Comparison of ENCODE assay signal across 10 cellular contexts in genomic region chr20:22582960-22583772, GRCh38. TPM values are rescaled to one million over a fixed set of nuclear protein-coding genes. Genes with fewer than 3 reads are reported as not detected.
DNase-seq lines count a peak whose midpoint lies in the region; ATAC-seq, FAIRE-seq and TF ChIP-seq lines count a peak whose summit lies in the region.
"Had no signal": no experiment of that assay in that cellular context is flagged by ENCODE, and none has a peak within 500 bp of the region (broad histone marks: within the 10 kb centered on the region; RNA-seq: fewer than 3 reads in every experiment).

No MANE protein-coding gene starts in this region.

- no peaks in the 10 kb centered on the region for H3K9me3 Mint-ChIP-seq in activated CD8-positive, alpha-beta memory T cell treated with anti-CD3 and anti-CD28 coated beads, Interleukin-2, amount 10 ng/mL, durations not matched to agents 7 days and 5 days (ENCODE audit: low read depth)

- TF ChIP-seq CTCF in bronchial epithelial cell (IDR thresholded peaks at IDR 0.05; ENCODE audit: insufficient read depth, low read length, severe bottlenecking) (peak; percentile 8), upper lobe of right lung (IDR thresholded peaks at IDR 0.05) (no peak)

- H3K27ac ChIP-seq in mesodermal cell (ENCODE audit: low read depth, low read length, severe bottlenecking) (no peak overlapping the region), upper lobe of right lung (peak overlapping the region; percentile 83)
- H3K27ac ChIP-seq in effector memory CD4-positive, alpha-beta T cell (ENCODE audit: insufficient read depth, low read length, poor library complexity, severe bottlenecking): no peak overlapping the region

- H3K27ac Mint-ChIP-seq in activated CD8-positive, alpha-beta memory T cell treated with anti-CD3 and anti-CD28 coated beads, Interleukin-2, amount 10 ng/mL, durations not matched to agents 7 days and 5 days: peak overlapping the region; percentile 40

- H3K9me3 ChIP-seq in mesodermal cell (ENCODE audit: control insufficient read depth, low read length): no peaks in the 10 kb centered on the region
- H3K9me3 ChIP-seq in upper lobe of right lung: no peaks in the 10 kb centered on the region
- no peaks in the 10 kb centered on the region for H3K9me3 ChIP-seq in effector memory CD4-positive, alpha-beta T cell (ENCODE audit: control insufficient read depth, low read length)

- TF ChIP-seq POLR2A in GM12892 (IDR thresholded peaks at IDR 0.05; ENCODE audit: low read depth, low read length): no peak

- H3K36me3 ChIP-seq in bronchial epithelial cell (ENCODE audit: control insufficient read depth, insufficient read depth, low read length): peaks cover 4% of the 10 kb centered on the region
- no peaks in the 10 kb centered on the region for H3K36me3 ChIP-seq in mesodermal cell (ENCODE audit: control insufficient read depth, insufficient read depth, low read length)
- H3K36me3 ChIP-seq in upper lobe of right lung: no peaks in the 10 kb centered on the region
- no peaks in the 10 kb centered on the region for H3K36me3 ChIP-seq in effector memory CD4-positive, alpha-beta T cell (ENCODE audit: control insufficient read depth, insufficient read depth, low read length)

- no peak for ATAC-seq in activated CD8-positive, alpha-beta memory T cell treated with anti-CD3 and anti-CD28 coated beads, Interleukin-2, amount 10 ng/mL, durations not matched to agents 7 days and 5 days
- no peak for ATAC-seq in upper lobe of right lung

- H3K4me1 Mint-ChIP-seq in activated CD8-positive, alpha-beta memory T cell treated with anti-CD3 and anti-CD28 coated beads, Interleukin-2, amount 10 ng/mL, durations not matched to agents 7 days and 5 days: no peaks in the 10 kb centered on the region

- H3K4me1 ChIP-seq in mesodermal cell (ENCODE audit: control insufficient read depth, insufficient read depth, low read length, poor library complexity, severe bottlenecking) (peaks cover 3% of the 10 kb centered on the region), upper lobe of right lung (peaks cover 5% of the 10 kb centered on the region)
- no peaks in the 10 kb centered on the region for H3K4me1 ChIP-seq in effector memory CD4-positive, alpha-beta T cell (ENCODE audit: control insufficient read depth, insufficient read depth, low read length, poor library complexity, severe bottlenecking)

- intact Hi-C loops in upper lobe of right lung (cut with DNase I): no loop called here

- peaks cover 76% of the 10 kb centered on the region for H3K27me3 Mint-ChIP-seq in activated CD8-positive, alpha-beta memory T cell treated with anti-CD3 and anti-CD28 coated beads, Interleukin-2, amount 10 ng/mL, durations not matched to agents 7 days and 5 days

- peaks cover 8% of the 10 kb centered on the region for H3K36me3 Mint-ChIP-seq in activated CD8-positive, alpha-beta memory T cell treated with anti-CD3 and anti-CD28 coated beads, Interleukin-2, amount 10 ng/mL, durations not matched to agents 7 days and 5 days

- DNase-seq in activated CD8-positive, alpha-beta memory T cell treated with anti-CD3 and anti-CD28 coated beads, Interleukin-2, amount 10 ng/mL, durations not matched to agents 7 days and 5 days: no peak
- DNase-seq in activated CD8-positive, alpha-beta memory T cell treated with anti-CD3 and anti-CD28 coated beads for 24 hours: no peak
- DNase-seq in bronchial epithelial cell (ENCODE audit: low read depth) (peak; percentile 16), upper lobe of right lung (peak; percentile 76), GM12892 (ENCODE audit: insufficient read length) (no peak), LoVo (ENCODE audit: low spot score) (no peak)
- no peak for DNase-seq in effector memory CD4-positive, alpha-beta T cell
- DNase-seq: activated naive CD4-positive, alpha-beta T cell treated with anti-CD3 and anti-CD28 coated beads, Interleukin-2, amount 50 U/mL, for 16 hours; nucleus accumbens had no signal

- H3K4me3 Mint-ChIP-seq in activated CD8-positive, alpha-beta memory T cell treated with anti-CD3 and anti-CD28 coated beads, Interleukin-2, amount 10 ng/mL, durations not matched to agents 7 days and 5 days: no peak overlapping the region

- H3K4me3 ChIP-seq in bronchial epithelial cell (ENCODE audit: low read depth, low read length) (peak overlapping the region; percentile 80), mesodermal cell (ENCODE audit: extremely low read depth, insufficient read depth, low read length, poor library complexity, severe bottlenecking) (peak overlapping the region; percentile 8), upper lobe of right lung (peak overlapping the region; percentile 50)
- H3K4me3 ChIP-seq in effector memory CD4-positive, alpha-beta T cell (ENCODE audit: insufficient read depth, low read depth, low read length, poor library complexity, severe bottlenecking): no peak overlapping the region

- FAIRE-seq in bronchial epithelial cell (lab: Jason Lieb, UNC) (no peak), GM12892 (lab: Jason Lieb, UNC) (no peak)

- CTCF ChIA-PET in activated CD8-positive, alpha-beta memory T cell treated with anti-CD3 and anti-CD28 coated beads, Interleukin-2, amount 10 ng/mL, durations not matched to agents 7 days and 5 days (lab: Charles Lee): no interaction called here

- WGBS in mesodermal cell (ENCODE audit: insufficient coverage in 2 of 2), 2 experiments: 0 to 2% methylated on average over 36 to 47 of the region's 67 CpGs

- H3K27me3 ChIP-seq in bronchial epithelial cell (ENCODE audit: control insufficient read depth, insufficient read depth, low read length): no peaks in the 10 kb centered on the region
- peaks cover 87% of the 10 kb centered on the region for H3K27me3 ChIP-seq in upper lobe of right lung
- H3K27me3 ChIP-seq in effector memory CD4-positive, alpha-beta T cell (replicated peaks; ENCODE audit: control insufficient read depth, insufficient read depth, low read length, poor library complexity, severe bottlenecking): peaks cover 11% of the 10 kb centered on the region

RNA-seq across cellular contexts. Expression of gene FOXA2, which starts 1.2 kb away (rescaled TPM):
- not detected for total RNA-seq in activated CD8-positive, alpha-beta memory T cell treated with anti-CD3 and anti-CD28 coated beads, Interleukin-2, amount 10 ng/mL, durations not matched to agents 7 days and 5 days
- 5.1 and 6.8 TPM in 2 replicates for total RNA-seq in bronchial epithelial cell
- polyA plus RNA-seq in mesodermal cell (2013, experiment 1 of 2): 0.11 TPM
- polyA plus RNA-seq in mesodermal cell (2013, experiment 2 of 2): 0.15 TPM
- 21.7 TPM for total RNA-seq in upper lobe of right lung
- not detected for polyA plus RNA-seq in GM12892 (2012; ENCODE audit: missing spikeins)

Comparison
In these comparisons a context has a peak if more than half of its experiments do, and no peak if none do; other contexts are left out.
1. DNase-seq: peak in bronchial epithelial cell (single experiment) and upper lobe of right lung (single experiment); none in activated CD8-positive, alpha-beta memory T cell treated with anti-CD3 and anti-CD28 coated beads, Interleukin-2, amount 10 ng/mL, durations not matched to agents 7 days and 5 days (single experiment), activated CD8-positive, alpha-beta memory T cell treated with anti-CD3 and anti-CD28 coated beads for 24 hours (single experiment), GM12892 (single experiment), effector memory CD4-positive, alpha-beta T cell (0 of 3) and LoVo (single experiment).